Comparison of ENCODE assay signal across 1 cellular context in genomic region chr15:99565281-99566156, GRCh38.
A peak's percentile ranks its signal among the peaks of the same experiment; 100 is the strongest.
TF ChIP-seq lines count a peak whose summit lies in the region.

Gene MEF2A, plus strand, starts transcription at chr15:99565984. Its CDS starts 67,136 bp downstream, at chr15:99633120.

TF ChIP-seq in K562, 482 proteins besides CTCF, POLR2A, EP300 and RAD21 (continued from another document and continues in another):
- TF ChIP-seq ZC3H4 (CRISPR knock-in tag; IDR thresholded peaks at IDR 0.05; ENCODE audit: borderline replicate concordance) (no peak; the same call in 1 of the 2 replicates), SMC3 (conservative IDR thresholded peaks at IDR 0.05; ENCODE audit: insufficient read depth, low read depth, low read length) (no peak), ATF2 (CRISPR knock-in tag; IDR thresholded peaks at IDR 0.05) (no peak), TEAD4 (IDR thresholded peaks at IDR 0.05; ENCODE audit: low read length) (no peak), TEAD4 (CRISPR knock-in tag; IDR thresholded peaks at IDR 0.05; ENCODE audit: borderline replicate concordance) (no peak; the same call in 1 of the 2 replicates), TCF15 (CRISPR knock-in tag; IDR thresholded peaks at IDR 0.05) (no peak), ZC3H11A (IDR thresholded peaks at IDR 0.05; ENCODE audit: low read depth, low read length) (no peak; the same call in 1 of the 2 replicates), PHF21A (IDR thresholded peaks at IDR 0.05; ENCODE audit: borderline replicate concordance, low read depth) (peak; percentile 95), E2F4 (CRISPR knock-in tag; IDR thresholded peaks at IDR 0.05; ENCODE audit: low read depth) (no peak), CLOCK (CRISPR knock-in tag; IDR thresholded peaks at IDR 0.05; ENCODE audit: borderline replicate concordance) (no peak), JUND (IDR thresholded peaks at IDR 0.05; ENCODE audit: borderline replicate concordance, low read depth, low read length) (0 out of 2 replicates have a peak, but pooled peaks have one; percentile 32), JUND (tag; IDR thresholded peaks at IDR 0.05; ENCODE audit: borderline replicate concordance, low read depth, low read length) (no peak; the same call in 2 of the 3 replicates), ZNF77 (CRISPR knock-in tag; IDR thresholded peaks at IDR 0.05) (no peak), XRCC5 (IDR thresholded peaks at IDR 0.05; ENCODE audit: low read depth, low read length) (peak; percentile 87; the same call in 1 of the 2 replicates), FOXA3 (CRISPR knock-in tag; conservative IDR thresholded peaks at IDR 0.05 in 1 of 2, IDR thresholded peaks at IDR 0.05 in 1 of 2) (no peak), ZNF707 (CRISPR knock-in tag; conservative IDR thresholded peaks at IDR 0.05) (no peak), CTBP1 (IDR thresholded peaks at IDR 0.05; ENCODE audit: borderline replicate concordance) (peak; percentile 81), RREB1 (CRISPR knock-in tag; IDR thresholded peaks at IDR 0.05) (peak; percentile 50; the same call in 1 of the 2 replicates), ILF3 (IDR thresholded peaks at IDR 0.05; ENCODE audit: borderline replicate concordance) (0 out of 2 replicates have a peak, but pooled peaks have one; percentile 37), ZFP30 (CRISPR knock-in tag; IDR thresholded peaks at IDR 0.05; ENCODE audit: borderline replicate concordance) (no peak), ZNF12 (CRISPR knock-in tag; IDR thresholded peaks at IDR 0.05) (0 out of 2 replicates have a peak, but pooled peaks have one; percentile 74), HIVEP1 (CRISPR knock-in tag; IDR thresholded peaks at IDR 0.05) (no peak), ZC3H8 (IDR thresholded peaks at IDR 0.05) (no peak), ARID1B (IDR thresholded peaks at IDR 0.05) (peak; percentile 43), NBN (IDR thresholded peaks at IDR 0.05; ENCODE audit: low read depth) (peak; percentile 91), RB1 (IDR thresholded peaks at IDR 0.05; ENCODE audit: low read depth) (peak; percentile 59; the same call in 1 of the 2 replicates), ARID2 (IDR thresholded peaks at IDR 0.05) (no peak), ZNF124 (CRISPR knock-in tag; IDR thresholded peaks at IDR 0.05) (no peak), BRF1 (IDR thresholded peaks at IDR 0.05; ENCODE audit: borderline replicate concordance, extremely low read depth, insufficient read length) (no peak), SMARCE1 (IDR thresholded peaks at IDR 0.05) (no peak; the same call in 1 of the 2 replicates), ZSCAN29 (IDR thresholded peaks at IDR 0.05) (no peak), BACH1 (tag; IDR thresholded peaks at IDR 0.05) (no peak), MAFF (IDR thresholded peaks at IDR 0.05; ENCODE audit: low read length) (no peak), OTX1 (CRISPR knock-in tag; IDR thresholded peaks at IDR 0.05) (peak; percentile 70; the same call in 1 of the 2 replicates), MBD1 (CRISPR knock-in tag; IDR thresholded peaks at IDR 0.05) (no peak), ZKSCAN3 (CRISPR knock-in tag; IDR thresholded peaks at IDR 0.05) (no peak), ZBTB11 (CRISPR knock-in tag; IDR thresholded peaks at IDR 0.05) (peak in 1 of 3 experiments; percentile 82; a peak in 2 of 6 replicates), MYBL2 (IDR thresholded peaks at IDR 0.05; ENCODE audit: low read depth) (no peak), MYBL2 (CRISPR knock-in tag; IDR thresholded peaks at IDR 0.05; ENCODE audit: borderline replicate concordance) (no peak), PPARD (CRISPR knock-in tag; IDR thresholded peaks at IDR 0.05) (no peak), ZNF311 (CRISPR knock-in tag; IDR thresholded peaks at IDR 0.05) (no peak), TSC22D4 (tag; IDR thresholded peaks at IDR 0.05) (no peak), KLF6 (CRISPR knock-in tag; IDR thresholded peaks at IDR 0.05; ENCODE audit: borderline replicate concordance) (no peak; the same call in 1 of the 2 replicates), CHCHD3 (CRISPR knock-in tag; IDR thresholded peaks at IDR 0.05) (no peak), ZNF274 (IDR thresholded peaks at IDR 0.05; ENCODE audit: borderline replicate concordance, low read depth, low read length) (no peak), ZNF134 (CRISPR knock-in tag; conservative IDR thresholded peaks at IDR 0.05) (no peak)
